In genomic region chr12:64825143-64826011, GRCh38 we compare ENCODE assay signal across 8 cellular contexts. TPM values are rescaled to one million over a fixed set of nuclear protein-coding genes. Genes with fewer than 3 reads are reported as not detected.
DNase-seq lines count a peak whose midpoint lies in the region; ATAC-seq and TF ChIP-seq lines count a peak whose summit lies in the region.

No MANE protein-coding gene starts in this region.

- no peak overlapping the region for H2BK12ac ChIP-seq in trophoblast cell (ENCODE audit: low read length)

- no peak overlapping the region for H2BK120ac ChIP-seq in trophoblast cell (ENCODE audit: insufficient read depth, low read length, poor library complexity)

- no peaks in the 10 kb centered on the region for H3K79me1 ChIP-seq in trophoblast cell (ENCODE audit: low read length)

- no peak overlapping the region for H4K12ac ChIP-seq in trophoblast cell (ENCODE audit: low read depth, low read length)

- H3K18ac ChIP-seq in trophoblast cell (ENCODE audit: low read length), result no peak overlapping the region

- no peaks in the 10 kb centered on the region for H3K36me3 ChIP-seq in cardiac muscle cell
- H3K36me3 ChIP-seq in ectodermal cell (ENCODE audit: control insufficient read depth, insufficient read depth, low read length), result no peaks in the 10 kb centered on the region
- no peaks in the 10 kb centered on the region for H3K36me3 ChIP-seq in trophoblast cell (ENCODE audit: control insufficient read depth in 1 of 2, insufficient read depth in 2 of 2, low read length in 2 of 2)

- no peak for TF ChIP-seq CTCF in cardiac muscle cell (IDR thresholded peaks at IDR 0.05; ENCODE audit: low read depth, low read length)

- H3K14ac ChIP-seq in trophoblast cell (ENCODE audit: low read length), result no peak overlapping the region

- H2AK5ac ChIP-seq in trophoblast cell (ENCODE audit: low read length), result no peak overlapping the region

- H3K79me2 ChIP-seq in trophoblast cell (ENCODE audit: control insufficient read depth, insufficient read depth, low read length, poor library complexity), result no peaks in the 10 kb centered on the region

- H3K4me1 ChIP-seq in cardiac muscle cell (ENCODE audit: low read depth) (peaks cover 14% of the 10 kb centered on the region), ectodermal cell (ENCODE audit: control insufficient read depth, insufficient read depth, low read length) (peaks cover 13% of the 10 kb centered on the region), trophoblast cell (ENCODE audit: control insufficient read depth in 1 of 2, insufficient read depth in 2 of 2, low read length in 2 of 2) (peaks cover 14 to 15% of the 10 kb centered on the region in 2 experiments)

- no peak overlapping the region for H2AFZ ChIP-seq in trophoblast cell (ENCODE audit: insufficient read depth, low read length, poor library complexity)

- H3K23ac ChIP-seq in trophoblast cell (ENCODE audit: low read length), result no peak overlapping the region

- H3K27me3 ChIP-seq in cardiac muscle cell (peaks cover 69% of the 10 kb centered on the region), ectodermal cell (ENCODE audit: control insufficient read depth, insufficient read depth, low read length, poor library complexity, severe bottlenecking) (peaks cover 70% of the 10 kb centered on the region), trophoblast cell (ENCODE audit: insufficient read depth, low read length) (peaks cover 25% of the 10 kb centered on the region)

- H3K9me3 ChIP-seq in cardiac muscle cell (ENCODE audit: low read depth), result no peaks in the 10 kb centered on the region
- no peaks in the 10 kb centered on the region for H3K9me3 ChIP-seq in ectodermal cell (ENCODE audit: control insufficient read depth, low read length)
- H3K9me3 ChIP-seq in trophoblast cell (ENCODE audit: insufficient read depth, low read depth, low read length), result peaks cover 6% of the 10 kb centered on the region

- H3K4me3 ChIP-seq in cardiac muscle cell (peak overlapping the region; percentile 39), ectodermal cell (ENCODE audit: insufficient read depth, low read depth, low read length) (peak overlapping the region; percentile 44), trophoblast cell (ENCODE audit: low read depth, low read length) (no peak overlapping the region)

- no peak overlapping the region for H4K91ac ChIP-seq in trophoblast cell (ENCODE audit: low read depth, low read length)

- DNase-seq in cardiac muscle cell (ENCODE audit: low read depth in 1 of 2, low spot score in 1 of 2) (no peak), left ventricle myocardium superior (no peak), NCI-H526 treated with DMSO at 0.1 percent for 48 hours (lab: John Stamatoyannopoulos, UW) (peak; percentile 68), trophoblast cell (no peak)
- no peak for DNase-seq in stimulated activated naive CD4-positive, alpha-beta T cell treated with Interleukin-2 at 50 U/mL for 16 hours (lab: John Stamatoyannopoulos, UW)

- peak overlapping the region; percentile 76 for H3K4me2 ChIP-seq in trophoblast cell (ENCODE audit: low read length)

- no peak overlapping the region for H3K9ac ChIP-seq in trophoblast cell (ENCODE audit: low read length)

- no peak overlapping the region for H4K8ac ChIP-seq in trophoblast cell (ENCODE audit: low read depth, low read length)

- WGBS in ectodermal cell, 2 experiments, result 2 to 3% methylated on average over 51 of the region's 51 CpGs
- WGBS in trophoblast cell (ENCODE audit: extremely low coverage, insufficient coverage, insufficient read length), result no CpG with 5 or more reads among the region's 51 CpGs

- H2BK5ac ChIP-seq in trophoblast cell (ENCODE audit: low read depth, low read length, poor library complexity), result no peak overlapping the region

- intact Hi-C loops in left ventricle myocardium superior (cut with micrococcal nuclease), result no loop called here

- no peak overlapping the region for H3K4ac ChIP-seq in trophoblast cell (ENCODE audit: low read depth, low read length)

- H3K27ac ChIP-seq in cardiac muscle cell, result no peak overlapping the region
- no peak overlapping the region for H3K27ac ChIP-seq in ectodermal cell (ENCODE audit: insufficient read depth, low read depth, low read length, poor library complexity, severe bottlenecking)
- H3K27ac ChIP-seq in trophoblast cell (ENCODE audit: low read depth, low read length), result no peak overlapping the region

- ATAC-seq in left ventricle myocardium superior (no peak), HG03045 (IDR thresholded peaks at IDR 0.05; ENCODE audit: unreplicated experiment) (no peak), GM19463 (IDR thresholded peaks at IDR 0.05; ENCODE audit: unreplicated experiment) (no peak)

RNA-seq across cellular contexts. Expression of gene TBC1D30, which starts 0.9 kb away (rescaled TPM):
- total RNA-seq in cardiac muscle cell, result 0.57 and 1.4 TPM in 2 replicates
- polyA plus RNA-seq in cardiac muscle cell, result 1.2 TPM in 2 replicates
- 0.47 TPM for total RNA-seq in left ventricle myocardium superior
- polyA plus RNA-seq in ectodermal cell (2013, experiment 1 of 4), result 2.8 TPM
- polyA plus RNA-seq in ectodermal cell (2013, experiment 2 of 4), result 4.9 TPM
- 2.9 TPM for polyA plus RNA-seq in ectodermal cell (2013, experiment 3 of 4)
- polyA plus RNA-seq in ectodermal cell (2013, experiment 4 of 4), result 4.9 TPM
- 0.28 and 0.41 TPM in 2 replicates for polyA plus RNA-seq in trophoblast cell (2013)
